1 cellular context compared by ENCODE assay signal in the genomic region with DNA sequence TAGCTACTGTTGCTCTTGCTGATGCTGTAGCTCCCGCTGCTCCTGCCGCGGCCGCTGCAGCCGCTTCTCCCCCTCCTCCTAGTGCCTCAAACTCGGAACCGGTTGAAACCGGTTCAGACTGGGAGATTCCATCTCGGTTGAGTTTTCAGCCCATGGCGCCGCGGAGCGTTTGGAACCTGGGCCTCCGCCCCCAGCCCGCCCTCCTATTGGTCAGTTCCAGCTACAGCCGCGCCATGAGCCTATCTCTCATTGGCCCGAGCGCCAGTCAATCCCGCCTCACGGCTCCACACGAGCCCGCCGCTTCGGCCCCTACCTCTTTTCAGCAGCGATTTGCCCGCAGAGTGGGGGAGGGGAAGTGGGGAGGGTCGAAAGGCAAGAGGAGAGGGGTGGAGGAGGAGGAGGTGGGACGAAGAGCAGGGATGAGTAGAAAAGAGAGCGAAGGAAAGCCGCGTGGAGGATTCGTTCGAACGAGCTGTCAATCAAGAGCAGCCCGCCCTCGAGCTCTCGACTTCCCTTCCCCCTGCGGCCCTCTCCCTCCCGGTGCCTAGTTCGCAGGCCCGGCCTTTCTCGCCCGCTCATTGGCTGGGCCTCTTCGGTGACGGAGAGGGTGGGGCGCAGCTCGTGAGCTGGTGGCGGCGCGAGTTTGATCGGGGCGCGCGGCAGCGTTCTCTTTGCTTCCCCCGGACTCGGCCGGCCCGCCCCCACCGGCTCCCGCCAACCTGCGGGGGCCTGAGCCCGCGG.
A peak's percentile ranks its signal among the peaks of the same experiment; 100 is the strongest.
TF ChIP-seq lines count a peak whose summit lies in the region.

A gene with protein sequence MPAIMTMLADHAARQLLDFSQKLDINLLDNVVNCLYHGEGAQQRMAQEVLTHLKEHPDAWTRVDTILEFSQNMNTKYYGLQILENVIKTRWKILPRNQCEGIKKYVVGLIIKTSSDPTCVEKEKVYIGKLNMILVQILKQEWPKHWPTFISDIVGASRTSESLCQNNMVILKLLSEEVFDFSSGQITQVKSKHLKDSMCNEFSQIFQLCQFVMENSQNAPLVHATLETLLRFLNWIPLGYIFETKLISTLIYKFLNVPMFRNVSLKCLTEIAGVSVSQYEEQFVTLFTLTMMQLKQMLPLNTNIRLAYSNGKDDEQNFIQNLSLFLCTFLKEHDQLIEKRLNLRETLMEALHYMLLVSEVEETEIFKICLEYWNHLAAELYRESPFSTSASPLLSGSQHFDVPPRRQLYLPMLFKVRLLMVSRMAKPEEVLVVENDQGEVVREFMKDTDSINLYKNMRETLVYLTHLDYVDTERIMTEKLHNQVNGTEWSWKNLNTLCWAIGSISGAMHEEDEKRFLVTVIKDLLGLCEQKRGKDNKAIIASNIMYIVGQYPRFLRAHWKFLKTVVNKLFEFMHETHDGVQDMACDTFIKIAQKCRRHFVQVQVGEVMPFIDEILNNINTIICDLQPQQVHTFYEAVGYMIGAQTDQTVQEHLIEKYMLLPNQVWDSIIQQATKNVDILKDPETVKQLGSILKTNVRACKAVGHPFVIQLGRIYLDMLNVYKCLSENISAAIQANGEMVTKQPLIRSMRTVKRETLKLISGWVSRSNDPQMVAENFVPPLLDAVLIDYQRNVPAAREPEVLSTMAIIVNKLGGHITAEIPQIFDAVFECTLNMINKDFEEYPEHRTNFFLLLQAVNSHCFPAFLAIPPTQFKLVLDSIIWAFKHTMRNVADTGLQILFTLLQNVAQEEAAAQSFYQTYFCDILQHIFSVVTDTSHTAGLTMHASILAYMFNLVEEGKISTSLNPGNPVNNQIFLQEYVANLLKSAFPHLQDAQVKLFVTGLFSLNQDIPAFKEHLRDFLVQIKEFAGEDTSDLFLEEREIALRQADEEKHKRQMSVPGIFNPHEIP (N-terminal part only) (minus strand): TSS at position 178 of the 741 bp plus-strand sequence. CDS start 4,459 bp downstream, outside the sequence.

TF ChIP-seq in HepG2, 621 proteins besides CTCF, POLR2A, EP300 and RAD21 (continued from another document and continues in another):
- TF ChIP-seq, protein P1, sequence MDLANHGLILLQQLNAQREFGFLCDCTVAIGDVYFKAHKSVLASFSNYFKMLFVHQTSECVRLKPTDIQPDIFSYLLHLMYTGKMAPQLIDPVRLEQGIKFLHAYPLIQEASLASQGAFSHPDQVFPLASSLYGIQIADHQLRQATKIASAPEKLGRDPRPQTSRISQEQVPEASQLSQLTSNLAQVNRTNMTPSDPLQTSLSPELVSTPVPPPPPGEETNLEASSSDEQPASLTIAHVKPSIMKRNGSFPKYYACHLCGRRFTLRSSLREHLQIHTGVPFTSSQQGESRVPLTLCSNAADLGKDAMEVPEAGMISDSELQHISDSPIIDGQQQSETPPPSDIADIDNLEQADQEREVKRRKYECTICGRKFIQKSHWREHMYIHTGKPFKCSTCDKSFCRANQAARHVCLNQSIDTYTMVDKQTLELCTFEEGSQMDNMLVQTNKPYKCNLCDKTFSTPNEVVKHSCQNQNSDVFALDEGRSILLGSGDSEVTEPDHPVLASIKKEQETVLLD (CRISPR knock-in tag; IDR thresholded peaks at IDR 0.05; ENCODE audit: low read depth) = peak; percentile 83
- TF ChIP-seq, protein P2, sequence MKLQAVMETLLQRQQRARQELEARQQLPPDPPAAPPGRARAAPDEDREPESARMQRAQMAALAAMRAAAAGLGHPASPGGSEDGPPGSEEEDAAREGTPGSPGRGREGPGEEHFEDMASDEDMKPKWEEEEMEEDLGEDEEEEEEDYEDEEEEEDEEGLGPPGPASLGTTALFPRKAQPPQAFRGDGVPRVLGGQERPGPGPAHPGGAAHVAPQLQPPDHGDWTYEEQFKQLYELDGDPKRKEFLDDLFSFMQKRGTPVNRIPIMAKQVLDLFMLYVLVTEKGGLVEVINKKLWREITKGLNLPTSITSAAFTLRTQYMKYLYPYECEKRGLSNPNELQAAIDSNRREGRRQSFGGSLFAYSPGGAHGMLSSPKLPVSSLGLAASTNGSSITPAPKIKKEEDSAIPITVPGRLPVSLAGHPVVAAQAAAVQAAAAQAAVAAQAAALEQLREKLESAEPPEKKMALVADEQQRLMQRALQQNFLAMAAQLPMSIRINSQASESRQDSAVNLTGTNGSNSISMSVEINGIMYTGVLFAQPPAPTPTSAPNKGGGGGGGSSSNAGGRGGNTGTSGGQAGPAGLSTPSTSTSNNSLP (IDR thresholded peaks at IDR 0.05; ENCODE audit: low read depth, low read length) = no peak
- TF ChIP-seq CCAR2 (optimal IDR thresholded peaks at IDR 0.05; ENCODE audit: low read depth, low read length) (no peak), ZNF772 (CRISPR knock-in tag; IDR thresholded peaks at IDR 0.05) (peak; percentile 73), MXD4 (CRISPR knock-in tag; IDR thresholded peaks at IDR 0.05) (peak; percentile 79), SMAD1 (CRISPR knock-in tag; IDR thresholded peaks at IDR 0.05; ENCODE audit: borderline replicate concordance, low read depth) (peak; percentile 67; the same call in 1 of the 2 replicates), NR2C2 (CRISPR knock-in tag; IDR thresholded peaks at IDR 0.05; ENCODE audit: borderline replicate concordance) (peak; percentile 57), BORCS8-MEF2B (CRISPR knock-in tag; IDR thresholded peaks at IDR 0.05) (peak; percentile 59; the same call in 1 of the 2 replicates), ZNF274 (CRISPR knock-in tag; IDR thresholded peaks at IDR 0.05) (peak; percentile 47; the same call in 1 of the 2 replicates), TGIF2 (CRISPR knock-in tag; IDR thresholded peaks at IDR 0.05) (peak; percentile 71; the same call in 1 of the 2 replicates), ZNF644 (CRISPR knock-in tag; IDR thresholded peaks at IDR 0.05; ENCODE audit: low read depth) (no peak), ZNF607 (CRISPR knock-in tag; IDR thresholded peaks at IDR 0.05; ENCODE audit: borderline replicate concordance) (no peak; the same call in 1 of the 2 replicates), GPN1 (CRISPR knock-in tag; IDR thresholded peaks at IDR 0.05; ENCODE audit: borderline replicate concordance) (no peak), POLR2G (IDR thresholded peaks at IDR 0.05; ENCODE audit: low read depth, low read length) (peak; percentile 93), ZNF230 (CRISPR knock-in tag; IDR thresholded peaks at IDR 0.05) (no peak), CREM (IDR thresholded peaks at IDR 0.05) (peak; percentile 78), CREM (CRISPR knock-in tag; IDR thresholded peaks at IDR 0.05) (no peak), SP1 (IDR thresholded peaks at IDR 0.05) (no peak), SP1 (CRISPR knock-in tag; IDR thresholded peaks at IDR 0.05) (peak; percentile 78), ZSCAN22 (CRISPR knock-in tag; IDR thresholded peaks at IDR 0.05) (no peak), REL (CRISPR knock-in tag; conservative IDR thresholded peaks at IDR 0.05) (0 out of 2 replicates have a peak, but pooled peaks have one; percentile 71), ZBTB21 (CRISPR knock-in tag; IDR thresholded peaks at IDR 0.05) (peak; percentile 30; the same call in 1 of the 2 replicates), AGO2 (optimal IDR thresholded peaks at IDR 0.05; ENCODE audit: low read depth, low read length) (peak; percentile 18), SMYD3 (CRISPR knock-in tag; IDR thresholded peaks at IDR 0.05) (peak; percentile 46; the same call in 1 of the 2 replicates), ZBTB38 (CRISPR knock-in tag; IDR thresholded peaks at IDR 0.05) (peak; percentile 50; the same call in 1 of the 2 replicates), XRCC5 (optimal IDR thresholded peaks at IDR 0.05; ENCODE audit: low read length) (peak; percentile 86), KDM4B (CRISPR knock-in tag; IDR thresholded peaks at IDR 0.05) (no peak), GATAD1 (CRISPR knock-in tag; IDR thresholded peaks at IDR 0.05) (peak; percentile 81)
- TF ChIP-seq, protein P3, sequence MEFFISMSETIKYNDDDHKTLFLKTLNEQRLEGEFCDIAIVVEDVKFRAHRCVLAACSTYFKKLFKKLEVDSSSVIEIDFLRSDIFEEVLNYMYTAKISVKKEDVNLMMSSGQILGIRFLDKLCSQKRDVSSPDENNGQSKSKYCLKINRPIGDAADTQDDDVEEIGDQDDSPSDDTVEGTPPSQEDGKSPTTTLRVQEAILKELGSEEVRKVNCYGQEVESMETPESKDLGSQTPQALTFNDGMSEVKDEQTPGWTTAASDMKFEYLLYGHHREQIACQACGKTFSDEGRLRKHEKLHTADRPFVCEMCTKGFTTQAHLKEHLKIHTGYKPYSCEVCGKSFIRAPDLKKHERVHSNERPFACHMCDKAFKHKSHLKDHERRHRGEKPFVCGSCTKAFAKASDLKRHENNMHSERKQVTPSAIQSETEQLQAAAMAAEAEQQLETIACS (CRISPR knock-in tag; IDR thresholded peaks at IDR 0.05) = peak; percentile 58
- TF ChIP-seq, protein P4, sequence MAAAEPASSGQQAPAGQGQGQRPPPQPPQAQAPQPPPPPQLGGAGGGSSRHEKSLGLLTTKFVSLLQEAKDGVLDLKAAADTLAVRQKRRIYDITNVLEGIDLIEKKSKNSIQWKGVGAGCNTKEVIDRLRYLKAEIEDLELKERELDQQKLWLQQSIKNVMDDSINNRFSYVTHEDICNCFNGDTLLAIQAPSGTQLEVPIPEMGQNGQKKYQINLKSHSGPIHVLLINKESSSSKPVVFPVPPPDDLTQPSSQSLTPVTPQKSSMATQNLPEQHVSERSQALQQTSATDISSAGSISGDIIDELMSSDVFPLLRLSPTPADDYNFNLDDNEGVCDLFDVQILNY (CRISPR knock-in tag; conservative IDR thresholded peaks at IDR 0.05) = peak; percentile 85
- TF ChIP-seq, protein P5, sequence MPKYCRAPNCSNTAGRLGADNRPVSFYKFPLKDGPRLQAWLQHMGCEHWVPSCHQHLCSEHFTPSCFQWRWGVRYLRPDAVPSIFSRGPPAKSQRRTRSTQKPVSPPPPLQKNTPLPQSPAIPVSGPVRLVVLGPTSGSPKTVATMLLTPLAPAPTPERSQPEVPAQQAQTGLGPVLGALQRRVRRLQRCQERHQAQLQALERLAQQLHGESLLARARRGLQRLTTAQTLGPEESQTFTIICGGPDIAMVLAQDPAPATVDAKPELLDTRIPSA (CRISPR knock-in tag; IDR thresholded peaks at IDR 0.05; ENCODE audit: borderline replicate concordance) = 0 out of 2 replicates have a peak, but pooled peaks have one; percentile 77
- TF ChIP-seq, protein P6, sequence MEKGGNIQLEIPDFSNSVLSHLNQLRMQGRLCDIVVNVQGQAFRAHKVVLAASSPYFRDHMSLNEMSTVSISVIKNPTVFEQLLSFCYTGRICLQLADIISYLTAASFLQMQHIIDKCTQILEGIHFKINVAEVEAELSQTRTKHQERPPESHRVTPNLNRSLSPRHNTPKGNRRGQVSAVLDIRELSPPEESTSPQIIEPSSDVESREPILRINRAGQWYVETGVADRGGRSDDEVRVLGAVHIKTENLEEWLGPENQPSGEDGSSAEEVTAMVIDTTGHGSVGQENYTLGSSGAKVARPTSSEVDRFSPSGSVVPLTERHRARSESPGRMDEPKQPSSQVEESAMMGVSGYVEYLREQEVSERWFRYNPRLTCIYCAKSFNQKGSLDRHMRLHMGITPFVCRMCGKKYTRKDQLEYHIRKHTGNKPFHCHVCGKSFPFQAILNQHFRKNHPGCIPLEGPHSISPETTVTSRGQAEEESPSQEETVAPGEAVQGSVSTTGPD (CRISPR knock-in tag; IDR thresholded peaks at IDR 0.05) = no peak
- TF ChIP-seq, protein P7, sequence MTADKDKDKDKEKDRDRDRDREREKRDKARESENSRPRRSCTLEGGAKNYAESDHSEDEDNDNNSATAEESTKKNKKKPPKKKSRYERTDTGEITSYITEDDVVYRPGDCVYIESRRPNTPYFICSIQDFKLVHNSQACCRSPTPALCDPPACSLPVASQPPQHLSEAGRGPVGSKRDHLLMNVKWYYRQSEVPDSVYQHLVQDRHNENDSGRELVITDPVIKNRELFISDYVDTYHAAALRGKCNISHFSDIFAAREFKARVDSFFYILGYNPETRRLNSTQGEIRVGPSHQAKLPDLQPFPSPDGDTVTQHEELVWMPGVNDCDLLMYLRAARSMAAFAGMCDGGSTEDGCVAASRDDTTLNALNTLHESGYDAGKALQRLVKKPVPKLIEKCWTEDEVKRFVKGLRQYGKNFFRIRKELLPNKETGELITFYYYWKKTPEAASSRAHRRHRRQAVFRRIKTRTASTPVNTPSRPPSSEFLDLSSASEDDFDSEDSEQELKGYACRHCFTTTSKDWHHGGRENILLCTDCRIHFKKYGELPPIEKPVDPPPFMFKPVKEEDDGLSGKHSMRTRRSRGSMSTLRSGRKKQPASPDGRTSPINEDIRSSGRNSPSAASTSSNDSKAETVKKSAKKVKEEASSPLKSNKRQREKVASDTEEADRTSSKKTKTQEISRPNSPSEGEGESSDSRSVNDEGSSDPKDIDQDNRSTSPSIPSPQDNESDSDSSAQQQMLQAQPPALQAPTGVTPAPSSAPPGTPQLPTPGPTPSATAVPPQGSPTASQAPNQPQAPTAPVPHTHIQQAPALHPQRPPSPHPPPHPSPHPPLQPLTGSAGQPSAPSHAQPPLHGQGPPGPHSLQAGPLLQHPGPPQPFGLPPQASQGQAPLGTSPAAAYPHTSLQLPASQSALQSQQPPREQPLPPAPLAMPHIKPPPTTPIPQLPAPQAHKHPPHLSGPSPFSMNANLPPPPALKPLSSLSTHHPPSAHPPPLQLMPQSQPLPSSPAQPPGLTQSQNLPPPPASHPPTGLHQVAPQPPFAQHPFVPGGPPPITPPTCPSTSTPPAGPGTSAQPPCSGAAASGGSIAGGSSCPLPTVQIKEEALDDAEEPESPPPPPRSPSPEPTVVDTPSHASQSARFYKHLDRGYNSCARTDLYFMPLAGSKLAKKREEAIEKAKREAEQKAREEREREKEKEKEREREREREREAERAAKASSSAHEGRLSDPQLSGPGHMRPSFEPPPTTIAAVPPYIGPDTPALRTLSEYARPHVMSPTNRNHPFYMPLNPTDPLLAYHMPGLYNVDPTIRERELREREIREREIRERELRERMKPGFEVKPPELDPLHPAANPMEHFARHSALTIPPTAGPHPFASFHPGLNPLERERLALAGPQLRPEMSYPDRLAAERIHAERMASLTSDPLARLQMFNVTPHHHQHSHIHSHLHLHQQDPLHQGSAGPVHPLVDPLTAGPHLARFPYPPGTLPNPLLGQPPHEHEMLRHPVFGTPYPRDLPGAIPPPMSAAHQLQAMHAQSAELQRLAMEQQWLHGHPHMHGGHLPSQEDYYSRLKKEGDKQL (CRISPR knock-in tag; IDR thresholded peaks at IDR 0.05; ENCODE audit: low read depth) = no peak
- TF ChIP-seq, protein P8, sequence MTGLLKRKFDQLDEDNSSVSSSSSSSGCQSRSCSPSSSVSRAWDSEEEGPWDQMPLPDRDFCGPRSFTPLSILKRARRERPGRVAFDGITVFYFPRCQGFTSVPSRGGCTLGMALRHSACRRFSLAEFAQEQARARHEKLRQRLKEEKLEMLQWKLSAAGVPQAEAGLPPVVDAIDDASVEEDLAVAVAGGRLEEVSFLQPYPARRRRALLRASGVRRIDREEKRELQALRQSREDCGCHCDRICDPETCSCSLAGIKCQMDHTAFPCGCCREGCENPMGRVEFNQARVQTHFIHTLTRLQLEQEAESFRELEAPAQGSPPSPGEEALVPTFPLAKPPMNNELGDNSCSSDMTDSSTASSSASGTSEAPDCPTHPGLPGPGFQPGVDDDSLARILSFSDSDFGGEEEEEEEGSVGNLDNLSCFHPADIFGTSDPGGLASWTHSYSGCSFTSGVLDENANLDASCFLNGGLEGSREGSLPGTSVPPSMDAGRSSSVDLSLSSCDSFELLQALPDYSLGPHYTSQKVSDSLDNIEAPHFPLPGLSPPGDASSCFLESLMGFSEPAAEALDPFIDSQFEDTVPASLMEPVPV (CRISPR knock-in tag; IDR thresholded peaks at IDR 0.05) = peak; percentile 96
- TF ChIP-seq, protein P9, sequence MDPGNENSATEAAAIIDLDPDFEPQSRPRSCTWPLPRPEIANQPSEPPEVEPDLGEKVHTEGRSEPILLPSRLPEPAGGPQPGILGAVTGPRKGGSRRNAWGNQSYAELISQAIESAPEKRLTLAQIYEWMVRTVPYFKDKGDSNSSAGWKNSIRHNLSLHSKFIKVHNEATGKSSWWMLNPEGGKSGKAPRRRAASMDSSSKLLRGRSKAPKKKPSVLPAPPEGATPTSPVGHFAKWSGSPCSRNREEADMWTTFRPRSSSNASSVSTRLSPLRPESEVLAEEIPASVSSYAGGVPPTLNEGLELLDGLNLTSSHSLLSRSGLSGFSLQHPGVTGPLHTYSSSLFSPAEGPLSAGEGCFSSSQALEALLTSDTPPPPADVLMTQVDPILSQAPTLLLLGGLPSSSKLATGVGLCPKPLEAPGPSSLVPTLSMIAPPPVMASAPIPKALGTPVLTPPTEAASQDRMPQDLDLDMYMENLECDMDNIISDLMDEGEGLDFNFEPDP (CRISPR knock-in tag; conservative IDR thresholded peaks at IDR 0.05) = no peak
